In the genomic region with DNA sequence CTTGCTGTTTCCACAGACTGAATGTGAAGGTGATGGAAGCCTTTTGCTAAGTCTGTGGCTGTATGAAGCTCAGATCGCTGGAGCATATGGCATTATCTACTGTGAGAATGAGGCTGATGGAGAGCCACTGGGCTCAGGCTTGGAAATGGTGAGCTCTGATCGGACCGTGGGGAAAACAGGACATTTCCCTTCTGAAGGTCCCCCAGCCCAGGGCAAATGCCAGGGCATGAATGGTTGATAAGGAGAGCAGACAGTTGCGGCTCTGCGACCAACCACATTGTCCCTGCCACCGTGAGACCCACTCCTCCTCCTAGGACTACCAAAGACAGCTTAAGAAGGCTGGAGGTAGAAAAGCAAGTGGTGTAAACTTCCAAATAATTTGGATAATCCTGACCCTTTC, we compare ENCODE assay signal across 22 cellular contexts. TPM values are rescaled to one million over a fixed set of nuclear protein-coding genes. Genes with fewer than 3 reads are reported as not detected.
DNase-seq lines count a peak whose midpoint lies in the region; ATAC-seq, FAIRE-seq and TF ChIP-seq lines count a peak whose summit lies in the region.
"Had no signal": no experiment of that assay in that cellular context is flagged by ENCODE, and none has a peak within 500 bp of the region (broad histone marks: within the 10 kb centered on the region; RNA-seq: fewer than 3 reads in every experiment).

No MANE protein-coding gene starts in this region.

- H3K9me1 ChIP-seq in K562 (ENCODE audit: control insufficient read depth, insufficient read depth, low read length): no peaks in the 10 kb centered on the region

- POLR2A ChIA-PET in K562 (lab: Yijun Ruan, JAX): interaction anchor here (0.8 kb wide), 1 partner anchor 116 kb away, joined by 3 read pairs; no protein-coding TSS in a partner anchor

- H4K20me1 ChIP-seq in K562 (replicated peaks; ENCODE audit: control insufficient read depth, insufficient read depth, low read length): no peaks in the 10 kb centered on the region

- intact Hi-C loops in K562 (cut with micrococcal nuclease): no loop called here
- intact Hi-C loops in sciatic nerve (cut with DNase I): no loop called here

- H3K4me2 ChIP-seq in K562 (ENCODE audit: insufficient read depth, low read length): no peak overlapping the region

- no peak for DNase-seq in HTR-8/SVneo (ENCODE audit: insufficient read length, low spot score)
- no peak for DNase-seq in K562 (ENCODE audit: extremely low read depth in 1 of 4, low spot score in 3 of 4)
- DNase-seq in islet precursor cell: peak; percentile 44
- peak; percentile 26 for DNase-seq in sciatic nerve (ENCODE audit: low spot score)
- DNase-seq in SW 1271 (lab: John Stamatoyannopoulos, UW): no peak
- DNase-seq in KBM-7: no peak
- DNase-seq: CD4-positive, CD25-positive, alpha-beta regulatory T cell; EL; GF-D8; HFFc6; Karpas-422; MV-4-11; NCI-H1694; NCI-H2171 treated with DMSO at 0.1 percent for 48 hours; NCI-H526; RPMI8226; SHP77 had no signal

- ATAC-seq in K562: no peak
- ATAC-seq in sciatic nerve: no peak
- ATAC-seq in esophagus mucosa: no peak
- no peak for ATAC-seq in GM19328 (IDR thresholded peaks at IDR 0.05; ENCODE audit: unreplicated experiment)

- FAIRE-seq in HTR-8/SVneo (lab: Jason Lieb, UNC) (peak; percentile 66), K562 (lab: Jason Lieb, UNC) (no peak)
- FAIRE-seq: GM19239, H54 had no signal

- no peak for TF ChIP-seq POLR2A in K562 (conservative IDR thresholded peaks at IDR 0.05)

- no peak for TF ChIP-seq RAD21 in K562 (CRISPR knock-in tag; conservative IDR thresholded peaks at IDR 0.05 in 1 of 2, IDR thresholded peaks at IDR 0.05 in 1 of 2)

- H3K27ac ChIP-seq in K562 (ENCODE audit: extremely low read depth, low read depth, low read length): no peak overlapping the region
- H3K27ac ChIP-seq: HL-60 had no signal

- H2AFZ ChIP-seq in K562 (ENCODE audit: low read depth, low read length): no peak overlapping the region

- no TSS peak for BruUV-seq in K562 (replicated peaks; lab: Mats Ljungman, UMichigan)

- TF ChIP-seq CTCF in K562 (IDR thresholded peaks at IDR 0.05 in 2 of 3, conservative IDR thresholded peaks at IDR 0.05 in 1 of 3; ENCODE audit: insufficient read depth in 2 of 3, low read depth in 1 of 3, low read length in 3 of 3): no peak

- H3K4me3 ChIP-seq in K562: no peak overlapping the region

- in situ Hi-C loops in K562 (cut with MboI) (no loop called here), KBM-7 (cut with MboI; ENCODE audit: low pct_unique_long_range_greater_than_20kb, low sequenced_read_pairs) (no loop called here)

- no peak for TF ChIP-seq EP300 in K562 (IDR thresholded peaks at IDR 0.05; ENCODE audit: low read length)

- CTCF ChIA-PET in K562 (lab: Yijun Ruan, JAX; ENCODE audit: low intra/inter-chr PET ratio): no interaction called here

- no peaks in the 10 kb centered on the region for H3K9me3 ChIP-seq in K562 (replicated peaks; ENCODE audit: control insufficient read depth, insufficient read depth, low read depth, low read length)

- H3K4me1 ChIP-seq in K562 (replicated peaks in 1 of 2; ENCODE audit: control insufficient read depth in 2 of 2, insufficient read depth in 2 of 2, low read length in 2 of 2): peaks cover 0 to 6% of the 10 kb centered on the region in 2 experiments; a peak in 3 of 5 replicates

- H3K27me3 ChIP-seq in K562 (ENCODE audit: control insufficient read depth in 2 of 2, insufficient read depth in 2 of 2, low read length in 2 of 2): peaks cover 41 to 69% of the 10 kb centered on the region in 2 experiments

- WGBS in K562 (ENCODE audit: insufficient coverage, low coverage, missing lambda C conversion rate): 9% methylated on average over 6 of the region's 6 CpGs

- no peak overlapping the region for H3K9ac ChIP-seq in K562 (ENCODE audit: insufficient read depth in 1 of 2, low read depth in 2 of 2, low read length in 2 of 2)

- H3K36me3 ChIP-seq in K562 (ENCODE audit: control insufficient read depth, insufficient read depth, low read length): no peaks in the 10 kb centered on the region

- H3K79me2 ChIP-seq in K562 (ENCODE audit: control insufficient read depth, insufficient read depth, low read length): no peaks in the 10 kb centered on the region

TF ChIP-seq in K562, 482 proteins besides CTCF, POLR2A, EP300 and RAD21:
- TF ChIP-seq PURB (CRISPR knock-in tag; IDR thresholded peaks at IDR 0.05; ENCODE audit: low read depth) (no peak), HINFP (tag; conservative IDR thresholded peaks at IDR 0.05; ENCODE audit: low read depth) (peak; percentile 55; the same call in 1 of the 2 replicates)
TF ChIP-seq in K562: peak in this region for 1.

RNA-seq across cellular contexts. Expression of gene CUEDC1, which starts 4.7 kb away (rescaled TPM):
- 3.9 and 5.6 TPM in 2 replicates for total RNA-seq in K562 (2011; cell fraction: chromatin; rRNA removed; ENCODE audit: low replicate concordance)
- 3.2 and 5.3 TPM in 2 replicates for total RNA-seq in K562 (2011; cell fraction: nucleolus; rRNA removed)
- total RNA-seq in K562 (2011; cell fraction: nucleoplasm; rRNA removed): 2.2 and 2.3 TPM in 2 replicates
- total RNA-seq in K562 (2014; rRNA removed) (0.33 and 1.5 TPM in 2 replicates), K562 (2014; rRNA removed; fragmentation: Illumina TruSeq; extraction: Trizol) (0.64 and 0.65 TPM in 2 replicates), K562 (2015; rRNA removed; fragmentation: Illumina TruSeq; extraction: Trizol) (0.62 and 0.94 TPM in 2 replicates), K562 (2021) (1.0 and 2.5 TPM in 2 replicates), sciatic nerve (44.3 TPM), esophagus mucosa (23.8 TPM)
- polyA plus RNA-seq in K562 (2011; rRNA removed) (1.7 and 2.0 TPM in 2 replicates), K562 (2014; fragmentation: Illumina TruSeq; extraction: Trizol) (1.5 and 1.7 TPM in 2 replicates), K562 (2014; fragmentation: Nextera tagmentation; extraction: Ambion mirVana) (under 1 TPM in 1 of 2 experiments, not detected in 1; 0.20 TPM), K562 (2014; rRNA removed) (2.5 and 4.1 TPM in 2 replicates)
- polyA plus RNA-seq in K562 (2011; cell fraction: cytosol; rRNA removed): 1.6 and 1.8 TPM in 2 replicates
- polyA plus RNA-seq in K562 (2011; cell fraction: nucleus; rRNA removed): 4.7 and 9.4 TPM in 2 replicates
- 0.42 and 2.3 TPM in 2 replicates for polyA plus RNA-seq in K562 (2012)
- polyA minus RNA-seq in K562 (2011; rRNA and poly(A)+ RNA removed): 0.75 and 1.4 TPM in 2 replicates
- polyA minus RNA-seq in K562 (2011; cell fraction: cytosol; rRNA and poly(A)+ RNA removed): 1.5 and 2.1 TPM in 2 replicates
- polyA minus RNA-seq in K562 (2011; cell fraction: nucleus; rRNA and poly(A)+ RNA removed): 1.6 and 1.7 TPM in 2 replicates
- total RNA-seq: CD4-positive, CD25-positive, alpha-beta regulatory T cell had no signal
- polyA plus RNA-seq: CD4-positive, CD25-positive, alpha-beta regulatory T cell had no signal

RNA-seq across cellular contexts. Expression of gene VEZF1, which starts 28.1 kb away (rescaled TPM):
- total RNA-seq in K562 (2011; cell fraction: chromatin; rRNA removed; ENCODE audit: low replicate concordance): 10.2 and 22.1 TPM in 2 replicates
- total RNA-seq in K562 (2011; cell fraction: nucleolus; rRNA removed): 8.3 and 9.2 TPM in 2 replicates
- total RNA-seq in K562 (2011; cell fraction: nucleoplasm; rRNA removed): 13.8 and 21.1 TPM in 2 replicates
- total RNA-seq in K562 (2014; rRNA removed) (17.8 and 19.3 TPM in 2 replicates), K562 (2014; rRNA removed; fragmentation: Illumina TruSeq; extraction: Trizol) (25.9 and 26.2 TPM in 2 replicates), K562 (2015; rRNA removed; fragmentation: Illumina TruSeq; extraction: Trizol) (26.2 and 26.8 TPM in 2 replicates), K562 (2021) (24.6 and 25.7 TPM in 2 replicates), sciatic nerve (73.8 TPM), esophagus mucosa (22.2 TPM)
- polyA plus RNA-seq in K562 (2011; rRNA removed) (18.2 and 22.1 TPM in 2 replicates), K562 (2014; fragmentation: Illumina TruSeq; extraction: Trizol) (28.3 and 33.4 TPM in 2 replicates), K562 (2014; fragmentation: Nextera tagmentation; extraction: Ambion mirVana) (1 to 10 TPM; 9.5 to 9.8 TPM), K562 (2014; rRNA removed) (12.3 and 15.5 TPM in 2 replicates)
- polyA plus RNA-seq in K562 (2011; cell fraction: cytosol; rRNA removed): 14.7 and 15.8 TPM in 2 replicates
- polyA plus RNA-seq in K562 (2011; cell fraction: nucleus; rRNA removed): 25.7 and 26.0 TPM in 2 replicates
- polyA plus RNA-seq in K562 (2012): 21.9 and 25.5 TPM in 2 replicates
- polyA minus RNA-seq in K562 (2011; rRNA and poly(A)+ RNA removed): 31.2 and 40.2 TPM in 2 replicates
- 18.1 and 19.2 TPM in 2 replicates for polyA minus RNA-seq in K562 (2011; cell fraction: cytosol; rRNA and poly(A)+ RNA removed)
- 14.0 and 18.0 TPM in 2 replicates for polyA minus RNA-seq in K562 (2011; cell fraction: nucleus; rRNA and poly(A)+ RNA removed)

RNA-seq across cellular contexts. Expression of gene SRSF1, which starts 47.1 kb away (rescaled TPM):
- 786 and 1,134 TPM in 2 replicates for total RNA-seq in K562 (2011; cell fraction: chromatin; rRNA removed; ENCODE audit: low replicate concordance)
- total RNA-seq in K562 (2011; cell fraction: nucleolus; rRNA removed): 478 and 544 TPM in 2 replicates
- total RNA-seq in K562 (2011; cell fraction: nucleoplasm; rRNA removed): 429 and 506 TPM in 2 replicates
- total RNA-seq in K562 (2014; rRNA removed): 434 and 460 TPM in 2 replicates
- total RNA-seq in K562 (2014; rRNA removed; fragmentation: Illumina TruSeq; extraction: Trizol): 485 and 507 TPM in 2 replicates
- total RNA-seq in K562 (2015; rRNA removed; fragmentation: Illumina TruSeq; extraction: Trizol): 538 and 559 TPM in 2 replicates
- total RNA-seq in K562 (2021): 384 and 442 TPM in 2 replicates
- 318 and 470 TPM in 2 replicates for polyA plus RNA-seq in K562 (2011; rRNA removed)
- 194 and 299 TPM in 2 replicates for polyA plus RNA-seq in K562 (2011; cell fraction: cytosol; rRNA removed)
- polyA plus RNA-seq in K562 (2011; cell fraction: nucleus; rRNA removed): 1,337 and 1,529 TPM in 2 replicates
- polyA plus RNA-seq in K562 (2012): 195 and 557 TPM in 2 replicates
- polyA plus RNA-seq in K562 (2014; fragmentation: Illumina TruSeq; extraction: Trizol): 380 and 384 TPM in 2 replicates
- polyA plus RNA-seq in K562 (2014; fragmentation: Nextera tagmentation; extraction: Ambion mirVana): 10 to 100 TPM; 77.8 to 98.4 TPM
- 425 and 475 TPM in 2 replicates for polyA plus RNA-seq in K562 (2014; rRNA removed)
- polyA minus RNA-seq in K562 (2011; rRNA and poly(A)+ RNA removed): 523 and 643 TPM in 2 replicates
- 235 and 297 TPM in 2 replicates for polyA minus RNA-seq in K562 (2011; cell fraction: cytosol; rRNA and poly(A)+ RNA removed)
- polyA minus RNA-seq in K562 (2011; cell fraction: nucleus; rRNA and poly(A)+ RNA removed): 514 and 680 TPM in 2 replicates
- total RNA-seq in sciatic nerve: 169 TPM
- total RNA-seq in esophagus mucosa: 129 TPM

Comparison
In these comparisons a context has a peak if more than half of its experiments do, and no peak if none do; other contexts are left out.
1. DNase-seq: peak in islet precursor cell (single experiment) and sciatic nerve (single experiment); none in HTR-8/SVneo (single experiment), K562 (0 of 4), SW 1271 (0 of 2) and KBM-7 (single experiment).